ENCODE assay signal across 23 cellular contexts in genomic region chr1:47796626-47797025, GRCh38.
"Had no signal": no experiment of that assay in that cellular context is flagged by ENCODE, and none has a peak within 500 bp of the region (broad histone marks: within the 10 kb centered on the region; RNA-seq: fewer than 3 reads in every experiment).

No MANE protein-coding gene starts in this region.

- DNase-seq: colonic mucosa; effector CD8-positive, alpha-beta T cell; endodermal cell; erythroblast; gastrocnemius medialis; head of caudate nucleus; kidney; mesenchymal stem cell; mucosa of descending colon; naive B cell; right lobe of liver; small intestine; stimulated activated CD4-positive, alpha-beta T cell treated with anti-CD3 and anti-CD28 coated beads, Interleukin-15, amount 100 ng/mL, for 24 hours; stimulated activated CD4-positive, alpha-beta T cell treated with anti-CD3 and anti-CD28 coated beads, Interleukin-2, amount 100 ng/mL, for 48 hours; stimulated activated naive B cell treated with anti-CD40 and anti-IgM and Interleukin-4, amounts not matched to agents 10 μg/mL and 1 μg/mL and 100 μg/mL, for 72 hours; transverse colon; upper lobe of right lung; uterus had no signal

- H3K27me3 ChIP-seq: colonic mucosa, gastrocnemius medialis, neutrophil, right lobe of liver, transverse colon, upper lobe of right lung, uterus had no signal

- H3K4me3 ChIP-seq: colonic mucosa, gastrocnemius medialis, lung, mucosa of descending colon, right lobe of liver, thoracic aorta, transverse colon, upper lobe of right lung, uterus had no signal

- ATAC-seq: gastrocnemius medialis; mucosa of descending colon; natural killer cell treated with Interleukin-12 subunit alpha and Interleukin-12 subunit beta and Interleukin-15 and Interleukin-18, amount 100 ng/mL, for 72 hours; right lobe of liver; stimulated activated naive B cell treated with anti-CD40 and anti-IgM and Interleukin-4, amounts not matched to agents 10 μg/mL and 1 μg/mL and 100 μg/mL, for 72 hours; upper lobe of right lung had no signal

- H3K79me2 ChIP-seq: parathyroid adenoma had no signal

- H3K9me3 ChIP-seq: colonic mucosa, gastrocnemius medialis, mucosa of descending colon, neutrophil, right lobe of liver, thoracic aorta, transverse colon, upper lobe of right lung, uterus had no signal

- H3K9ac ChIP-seq: parathyroid adenoma had no signal

- H3K27ac ChIP-seq: colonic mucosa, gastrocnemius medialis, neutrophil, parathyroid adenoma, right lobe of liver, thoracic aorta, transverse colon, upper lobe of right lung, uterus had no signal

- H3K4me1 ChIP-seq: colonic mucosa, gastrocnemius medialis, parathyroid adenoma, right lobe of liver, transverse colon, upper lobe of right lung, uterus had no signal

- H3K36me3 ChIP-seq: colonic mucosa, gastrocnemius medialis, neutrophil, right lobe of liver, thoracic aorta, transverse colon, upper lobe of right lung, uterus had no signal

- H2AFZ ChIP-seq: parathyroid adenoma had no signal
